ENCODE assay signal across 8 cellular contexts in the genomic region with DNA sequence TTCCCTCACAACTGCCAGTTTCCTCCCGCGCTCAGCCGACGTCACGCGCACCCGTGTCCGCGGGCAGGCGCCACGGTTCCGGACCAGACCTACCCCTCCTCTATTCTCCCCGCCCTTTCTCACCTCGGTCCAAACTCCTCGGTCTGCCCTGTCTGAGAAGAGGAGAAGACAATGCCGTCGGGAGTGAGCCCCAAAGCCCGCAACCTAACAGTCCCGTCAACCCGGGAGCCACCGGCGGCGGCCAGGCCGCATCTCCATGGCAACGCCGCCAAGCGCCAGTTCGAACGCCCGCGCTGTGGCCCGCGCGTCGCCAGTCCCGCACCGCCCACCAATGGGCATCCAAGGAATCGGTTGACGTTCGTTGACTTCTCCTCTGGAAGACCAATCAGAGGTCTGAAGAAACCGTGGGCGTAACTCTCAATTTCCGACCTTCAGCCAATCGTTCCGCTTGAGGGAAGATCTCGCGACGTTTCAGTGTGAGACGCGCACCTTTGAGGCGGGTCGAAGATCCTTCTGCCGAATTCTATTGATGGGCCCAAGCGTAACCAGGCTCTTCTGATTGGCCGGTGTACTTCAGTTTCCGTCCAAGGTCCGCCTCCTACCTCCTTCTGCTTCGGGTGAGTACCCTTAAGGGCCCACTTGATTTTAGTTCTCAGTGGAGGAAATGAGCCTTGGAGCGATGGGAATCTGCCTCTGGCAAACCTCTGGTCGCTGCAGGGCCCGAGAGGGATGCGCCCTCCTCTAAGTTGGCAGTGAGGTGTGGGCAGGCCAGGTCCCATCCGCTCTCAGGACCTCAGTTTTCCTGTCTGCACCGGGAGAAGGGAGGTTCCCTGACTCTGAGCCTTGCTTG. TPM values are rescaled to one million over a fixed set of nuclear protein-coding genes. Genes with fewer than 3 reads are reported as not detected.
DNase-seq lines count a peak whose midpoint lies in the region; ATAC-seq, FAIRE-seq and TF ChIP-seq lines count a peak whose summit lies in the region.

TSS of gene KIF24 (minus strand) at position 286 of the 850 bp plus-strand sequence. CDS start 17,922 bp downstream, outside the sequence.
TSS of gene NUDT2 (plus strand) at position 587 of the 850 bp plus-strand sequence. CDS start 9,471 bp downstream, outside the sequence.

- POLR2A ChIA-PET in HepG2 (lab: Yijun Ruan, JAX): no interaction called here

- H4K20me1 ChIP-seq in HepG2 (ENCODE audit: insufficient read depth, low read length): no peaks in the 10 kb centered on the region

- H2AFZ ChIP-seq in HepG2 (ENCODE audit: low read length): peak within 1 kb of the TSS; percentile 66

- TF ChIP-seq EP300 in HepG2 (IDR thresholded peaks at IDR 0.05; ENCODE audit: low read depth in 2 of 2, low read length in 2 of 2) (no peak), HepG2 (CRISPR knock-in tag; IDR thresholded peaks at IDR 0.05; ENCODE audit: borderline replicate concordance) (no peak)

- peaks cover 17% of the 10 kb centered on the region for H3K4me1 ChIP-seq in CD4-positive, CD25-positive, alpha-beta regulatory T cell (ENCODE audit: control insufficient read depth, insufficient read depth, low read length, poor library complexity, severe bottlenecking)
- H3K4me1 ChIP-seq in HepG2 (ENCODE audit: insufficient read depth, low read length): peaks cover 50% of the 10 kb centered on the region

- WGBS in HepG2 (ENCODE audit: low lambda C conversion rate): 3% methylated on average over 27 of the region's 64 CpGs

- H3K27ac Mint-ChIP-seq in CD4-positive, CD25-positive, alpha-beta regulatory T cell: peak within 1 kb of the TSS; percentile 82 to 97 (median 95)

- CTCF ChIA-PET in HepG2 (lab: Yijun Ruan, JAX; ENCODE audit: low intra/inter-chr PET ratio, low total read pairs): interaction anchor here (7.1 kb wide), 1 partner anchor 49 kb away, joined by 143 read pairs; the partner anchor contains the start of gene MYORG

- no peaks in the 10 kb centered on the region for H3K36me3 Mint-ChIP-seq in CD4-positive, CD25-positive, alpha-beta regulatory T cell

- H3K9me3 ChIP-seq in CD4-positive, CD25-positive, alpha-beta regulatory T cell (ENCODE audit: control insufficient read depth in 2 of 2, low read length in 2 of 2): no peaks in the 10 kb centered on the region
- H3K9me3 ChIP-seq in HepG2 (ENCODE audit: low read length): no peaks in the 10 kb centered on the region

- TF ChIP-seq RAD21 in HepG2 (CRISPR knock-in tag; IDR thresholded peaks at IDR 0.05): no peak

- peak within 1 kb of the TSS; percentile 86 to 95 (median 90) for H3K4me3 Mint-ChIP-seq in CD4-positive, CD25-positive, alpha-beta regulatory T cell

- no peaks in the 10 kb centered on the region for H3K36me3 ChIP-seq in CD4-positive, CD25-positive, alpha-beta regulatory T cell (ENCODE audit: control insufficient read depth, insufficient read depth, low read length)
- no peaks in the 10 kb centered on the region for H3K36me3 ChIP-seq in HepG2 (replicated peaks in 1 of 2; ENCODE audit: control insufficient read depth in 1 of 2, insufficient read depth in 2 of 2, low read length in 2 of 2)

- in situ Hi-C loops in HepG2 (cut with HindIII; ENCODE audit: extremely low pct_ligation_motif_present, low pct_unique_long_range_greater_than_20kb): no loop called here

- H3K4me1 Mint-ChIP-seq in CD4-positive, CD25-positive, alpha-beta regulatory T cell: peaks cover 5 to 37% (median 28%) of the 10 kb centered on the region in 4 donors

- H3K9ac ChIP-seq in HepG2 (ENCODE audit: insufficient read depth, low read depth, low read length): peak within 1 kb of the TSS; percentile 95

- H3K27me3 Mint-ChIP-seq in CD4-positive, CD25-positive, alpha-beta regulatory T cell: peaks cover 4% of the 10 kb centered on the region

- peak within 1 kb of the TSS; percentile 80 for H3K4me2 ChIP-seq in HepG2 (ENCODE audit: low read depth, low read length)

- intact Hi-C loops in HepG2 (cut with micrococcal nuclease; ENCODE audit: unreplicated experiment): no loop called here

- TF ChIP-seq CTCF in HepG2 (CRISPR knock-in tag; IDR thresholded peaks at IDR 0.05): 0 out of 2 replicates have a peak, but pooled peaks have one; percentile 11

- peak; percentile 99 for FAIRE-seq in HepG2 (lab: Jason Lieb, UNC)

- peak within 1 kb of the TSS; percentile 89 for H3K27ac ChIP-seq in CD4-positive, CD25-positive, alpha-beta regulatory T cell (ENCODE audit: insufficient read depth, low read length, poor library complexity, severe bottlenecking)
- H3K27ac ChIP-seq in HepG2 (ENCODE audit: extremely low read length, insufficient read depth, low read length): peak within 1 kb of the TSS; percentile 89

- peak within 1 kb of the TSS; percentile 92 for H3K4me3 ChIP-seq in CD4-positive, CD25-positive, alpha-beta regulatory T cell (ENCODE audit: low read depth, low read length)
- H3K4me3 ChIP-seq in HepG2 (replicated peaks in 1 of 3; ENCODE audit: insufficient read depth in 1 of 3, low read depth in 2 of 3, low read length in 3 of 3): peak within 1 kb of the TSS; percentile 83 to 94 (median 89)

- TF ChIP-seq POLR2A in HepG2 (IDR thresholded peaks at IDR 0.05; ENCODE audit: insufficient read depth in 1 of 2, low read depth in 2 of 2, low read length in 2 of 2): peak; percentile 88 to 94

- H3K27me3 ChIP-seq in CD4-positive, CD25-positive, alpha-beta regulatory T cell (ENCODE audit: control insufficient read depth, insufficient read depth, low read length): no peaks in the 10 kb centered on the region
- no peaks in the 10 kb centered on the region; a peak in 1 of 5 replicates for H3K27me3 ChIP-seq in HepG2 (ENCODE audit: control insufficient read depth in 1 of 2, insufficient read depth in 2 of 2, low read length in 2 of 2)

- BruUV-seq in HepG2 (replicated peaks; lab: Mats Ljungman, UMichigan): no TSS peak

- DNase-seq in CD4-positive, CD25-positive, alpha-beta regulatory T cell: peak; percentile 95 to 100 (median 98)
- DNase-seq in NCI-H774 (lab: John Stamatoyannopoulos, UW) (peak; percentile 99), dermis microvascular lymphatic vessel endothelial cell (ENCODE audit: low read depth in 2 of 2) (peak; percentile 100), HepG2 (ENCODE audit: low spot score) (peak; percentile 100)
- DNase-seq in activated CD4-positive, alpha-beta T cell treated with anti-CD3 and anti-CD28 coated beads, Interleukin-2, amount 50 U/mL, for 48 hours: peak; percentile 93 to 94
- peak; percentile 89 to 92 for DNase-seq in stimulated activated CD4-positive, alpha-beta T cell treated with anti-CD3 and anti-CD28 coated beads, Interleukin-2, amount 100 ng/mL, for 48 hours

- peak; percentile 92 to 95 for ATAC-seq in CD4-positive, CD25-positive, alpha-beta regulatory T cell (ENCODE audit: low read depth in 2 of 2)
- ATAC-seq in GM19438 (IDR thresholded peaks at IDR 0.05; ENCODE audit: low read depth, unreplicated experiment) (peak; percentile 94), HG03571 (IDR thresholded peaks at IDR 0.05; ENCODE audit: unreplicated experiment) (peak; percentile 91), HepG2 (peak; percentile 96)

- H3K79me2 ChIP-seq in HepG2 (ENCODE audit: insufficient read depth, low read length): peaks cover 9% of the 10 kb centered on the region

- H3K9me3 Mint-ChIP-seq in CD4-positive, CD25-positive, alpha-beta regulatory T cell: no peaks in the 10 kb centered on the region

RNA-seq across cellular contexts. Expression of gene KIF24, which starts in this region (rescaled TPM):
- 0.25 TPM for total RNA-seq in CD4-positive, CD25-positive, alpha-beta regulatory T cell
- polyA plus RNA-seq in CD4-positive, CD25-positive, alpha-beta regulatory T cell: under 1 TPM in 1 of 4 donors, not detected in 3; 0.21 TPM
- total RNA-seq in dermis microvascular lymphatic vessel endothelial cell (1.6 and 2.1 TPM in 2 replicates), HepG2 (2016; rRNA removed; fragmentation: Illumina TruSeq; extraction: Trizol) (2.8 and 3.0 TPM in 2 replicates)
- total RNA-seq in HepG2 (2016; cell fraction: cytosol; rRNA removed; fragmentation: Illumina TruSeq; extraction: Trizol; ENCODE audit: low read depth): 0.61 and 0.79 TPM in 2 replicates
- total RNA-seq in HepG2 (2016; cell fraction: insoluble cytoplasmic fraction; rRNA removed; fragmentation: Illumina TruSeq; extraction: Trizol): 2.9 and 3.1 TPM in 2 replicates
- total RNA-seq in HepG2 (2016; cell fraction: membrane; rRNA removed; fragmentation: Illumina TruSeq; extraction: Trizol): 0.96 and 1.1 TPM in 2 replicates
- 4.0 and 4.2 TPM in 2 replicates for total RNA-seq in HepG2 (2016; cell fraction: nucleus; rRNA removed; fragmentation: Illumina TruSeq; extraction: Trizol)
- polyA plus RNA-seq in HepG2 (2011; rRNA removed): 1.1 TPM in 2 replicates
- polyA plus RNA-seq in HepG2 (2011; cell fraction: cytosol; rRNA removed): 0.53 and 0.70 TPM in 2 replicates
- polyA plus RNA-seq in HepG2 (2011; cell fraction: nucleus; rRNA removed): 1.7 and 1.9 TPM in 2 replicates
- polyA plus RNA-seq in HepG2 (2012): 0.40 and 0.67 TPM in 2 replicates
- polyA plus RNA-seq in HepG2 (2016; cell fraction: cytosol; fragmentation: Illumina TruSeq; extraction: Trizol; ENCODE audit: low read depth): 0.29 and 0.34 TPM in 2 replicates
- 1.7 and 2.2 TPM in 2 replicates for polyA plus RNA-seq in HepG2 (2016; cell fraction: insoluble cytoplasmic fraction; fragmentation: Illumina TruSeq; extraction: Trizol; ENCODE audit: low read depth)
- polyA plus RNA-seq in HepG2 (2016; cell fraction: membrane; fragmentation: Illumina TruSeq; extraction: Trizol; ENCODE audit: low read depth): 0.55 and 0.58 TPM in 2 replicates
- 3.6 and 4.2 TPM in 2 replicates for polyA plus RNA-seq in HepG2 (2016; cell fraction: nucleus; fragmentation: Illumina TruSeq; extraction: Trizol; ENCODE audit: insufficient read depth, low read depth)
- polyA minus RNA-seq in HepG2 (2011; rRNA and poly(A)+ RNA removed; ENCODE audit: low replicate concordance): 2.8 and 24.8 TPM in 2 replicates
- 0.89 and 1.1 TPM in 2 replicates for polyA minus RNA-seq in HepG2 (2011; cell fraction: cytosol; rRNA and poly(A)+ RNA removed)
- polyA minus RNA-seq in HepG2 (2011; cell fraction: nucleus; rRNA and poly(A)+ RNA removed): 2.9 and 4.0 TPM in 2 replicates

RNA-seq across cellular contexts. Expression of gene NUDT2, which starts in this region (rescaled TPM):
- 7.1 TPM for total RNA-seq in CD4-positive, CD25-positive, alpha-beta regulatory T cell
- 10 to 100 TPM; 29.1 to 67.0 (median 50.5) TPM for polyA plus RNA-seq in CD4-positive, CD25-positive, alpha-beta regulatory T cell
- 30.2 and 32.6 TPM in 2 replicates for total RNA-seq in dermis microvascular lymphatic vessel endothelial cell
- 19.9 and 28.0 TPM in 2 replicates for total RNA-seq in HepG2 (2016; rRNA removed; fragmentation: Illumina TruSeq; extraction: Trizol)
- 10.3 and 10.9 TPM in 2 replicates for total RNA-seq in HepG2 (2016; cell fraction: cytosol; rRNA removed; fragmentation: Illumina TruSeq; extraction: Trizol; ENCODE audit: low read depth)
- total RNA-seq in HepG2 (2016; cell fraction: insoluble cytoplasmic fraction; rRNA removed; fragmentation: Illumina TruSeq; extraction: Trizol): 19.3 and 30.3 TPM in 2 replicates
- 15.4 and 16.7 TPM in 2 replicates for total RNA-seq in HepG2 (2016; cell fraction: membrane; rRNA removed; fragmentation: Illumina TruSeq; extraction: Trizol)
- 7.0 and 9.3 TPM in 2 replicates for total RNA-seq in HepG2 (2016; cell fraction: nucleus; rRNA removed; fragmentation: Illumina TruSeq; extraction: Trizol)
- 19.9 and 24.6 TPM in 2 replicates for polyA plus RNA-seq in HepG2 (2011; rRNA removed)
- 24.3 and 27.3 TPM in 2 replicates for polyA plus RNA-seq in HepG2 (2011; cell fraction: cytosol; rRNA removed)
- polyA plus RNA-seq in HepG2 (2011; cell fraction: nucleus; rRNA removed): 6.9 and 7.0 TPM in 2 replicates
- 11.3 and 13.8 TPM in 2 replicates for polyA plus RNA-seq in HepG2 (2012)
- 7.8 and 8.4 TPM in 2 replicates for polyA plus RNA-seq in HepG2 (2016; cell fraction: cytosol; fragmentation: Illumina TruSeq; extraction: Trizol; ENCODE audit: low read depth)
- polyA plus RNA-seq in HepG2 (2016; cell fraction: insoluble cytoplasmic fraction; fragmentation: Illumina TruSeq; extraction: Trizol; ENCODE audit: low read depth): 22.0 and 27.3 TPM in 2 replicates
- polyA plus RNA-seq in HepG2 (2016; cell fraction: membrane; fragmentation: Illumina TruSeq; extraction: Trizol; ENCODE audit: low read depth): 11.0 and 15.4 TPM in 2 replicates
- 13.5 and 15.5 TPM in 2 replicates for polyA plus RNA-seq in HepG2 (2016; cell fraction: nucleus; fragmentation: Illumina TruSeq; extraction: Trizol; ENCODE audit: insufficient read depth, low read depth)
- 12.3 and 17.3 TPM in 2 replicates for polyA minus RNA-seq in HepG2 (2011; rRNA and poly(A)+ RNA removed; ENCODE audit: low replicate concordance)
- 3.1 and 4.8 TPM in 2 replicates for polyA minus RNA-seq in HepG2 (2011; cell fraction: cytosol; rRNA and poly(A)+ RNA removed)
- polyA minus RNA-seq in HepG2 (2011; cell fraction: nucleus; rRNA and poly(A)+ RNA removed): 3.5 and 5.1 TPM in 2 replicates

Comparison
In these comparisons a context has a peak if more than half of its experiments do, and no peak if none do; other contexts are left out.
1. Peak in every context shown above with its lines: DNase-seq, ATAC-seq, H3K4me3 ChIP-seq and H3K27ac ChIP-seq.